10 cellular contexts compared by ENCODE assay signal in the genomic region with DNA sequence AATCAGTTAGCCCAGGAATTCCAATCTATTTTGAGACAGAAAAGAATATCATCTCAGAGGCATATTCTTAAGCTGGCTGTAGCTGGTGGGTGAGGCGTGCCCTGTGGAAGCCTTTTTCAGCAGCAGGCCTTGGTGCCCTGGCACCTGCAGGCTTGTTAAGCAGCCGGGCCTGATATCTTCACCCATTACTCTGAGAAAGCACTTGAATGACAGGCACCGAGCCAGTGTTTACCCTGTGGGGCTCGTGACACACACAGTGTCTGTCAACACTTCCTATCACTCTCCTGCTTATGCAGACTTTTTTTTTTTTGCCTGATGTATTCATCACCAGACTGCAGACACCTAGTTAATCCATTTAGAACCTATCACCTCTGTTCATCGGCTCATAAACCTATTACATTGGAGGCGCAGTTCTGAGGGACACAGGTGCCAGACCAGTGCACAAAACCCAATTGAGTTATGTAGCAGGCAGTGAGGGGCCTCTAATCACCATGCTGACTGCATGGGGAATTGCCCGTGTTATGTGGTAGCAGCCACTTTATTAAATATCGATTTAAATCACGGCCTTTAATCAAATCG.
DNase-seq lines count a peak whose midpoint lies in the region; ATAC-seq and TF ChIP-seq lines count a peak whose summit lies in the region.
"Had no signal": no experiment of that assay in that cellular context is flagged by ENCODE, and none has a peak within 500 bp of the region (broad histone marks: within the 10 kb centered on the region; RNA-seq: fewer than 3 reads in every experiment).

No MANE protein-coding gene starts in this region.

- TF ChIP-seq POLR2A in esophagus muscularis mucosa (IDR thresholded peaks at IDR 0.05; ENCODE audit: low read depth): no peak

- no peaks in the 10 kb centered on the region for H3K36me3 ChIP-seq in Caco-2 (ENCODE audit: control insufficient read depth, insufficient read depth, low read length)
- no peaks in the 10 kb centered on the region for H3K36me3 ChIP-seq in esophagus muscularis mucosa

- H3K27ac Mint-ChIP-seq in Caco-2 (ENCODE audit: unreplicated experiment): peak overlapping the region; percentile 73
- H3K27ac Mint-ChIP-seq: activated naive CD4-positive, alpha-beta T cell treated with anti-CD3 and anti-CD28 coated beads, Interleukin-2, amount 10 ng/mL, durations not matched to agents 7 days and 5 days had no signal

- H3K4me3 Mint-ChIP-seq in Caco-2 (ENCODE audit: unreplicated experiment): no peak overlapping the region
- H3K4me3 Mint-ChIP-seq: activated naive CD4-positive, alpha-beta T cell treated with anti-CD3 and anti-CD28 coated beads, Interleukin-2, amount 10 ng/mL, durations not matched to agents 7 days and 5 days had no signal

- POLR2A ChIA-PET in Caco-2 (lab: Charles Lee): no interaction called here

- WGBS in esophagus muscularis mucosa: 77% methylated on average over 9 of the region's 10 CpGs

- intact Hi-C loops in Caco-2 (cut with micrococcal nuclease; ENCODE audit: unreplicated experiment) (no loop called here), esophagus muscularis mucosa (cut with DNase I) (no loop called here)

- BruUV-seq in Caco-2 (replicated peaks; lab: Mats Ljungman, UMichigan): no TSS peak

- CTCF ChIA-PET in Caco-2 (lab: Charles Lee): no interaction called here

- no peak for TF ChIP-seq EP300 in esophagus muscularis mucosa (IDR thresholded peaks at IDR 0.05)

- H3K4me3 ChIP-seq in Caco-2 (ENCODE audit: low read depth, low read length) (no peak overlapping the region), esophagus muscularis mucosa (no peak overlapping the region)

- peaks cover 20% of the 10 kb centered on the region for H3K4me1 Mint-ChIP-seq in Caco-2 (ENCODE audit: low read depth, unreplicated experiment)
- H3K4me1 Mint-ChIP-seq: activated naive CD4-positive, alpha-beta T cell treated with anti-CD3 and anti-CD28 coated beads, Interleukin-2, amount 10 ng/mL, durations not matched to agents 7 days and 5 days had no signal

- TF ChIP-seq CTCF in Caco-2 (IDR thresholded peaks at IDR 0.05; ENCODE audit: insufficient read depth in 1 of 2, low read depth in 1 of 2, low read length in 1 of 2, severe bottlenecking in 1 of 2, unreplicated experiment in 1 of 2): no peak
- TF ChIP-seq CTCF in esophagus muscularis mucosa (IDR thresholded peaks at IDR 0.05): no peak

- H3K27ac ChIP-seq in esophagus muscularis mucosa (replicated peaks in 1 of 4): no peak overlapping the region

- H3K9me3 ChIP-seq in Caco-2: no peaks in the 10 kb centered on the region
- H3K9me3 ChIP-seq in esophagus muscularis mucosa: peaks cover 0 to 3% (median 0%) of the 10 kb centered on the region in 4 donors

- H3K4me1 ChIP-seq in Caco-2: peaks cover 17% of the 10 kb centered on the region
- H3K4me1 ChIP-seq in esophagus muscularis mucosa: no peaks in the 10 kb centered on the region

- DNase-seq in Caco-2 (peak; percentile 43 to 45), NCI-H146 (lab: John Stamatoyannopoulos, UW) (peak; percentile 87), SHP77 (lab: John Stamatoyannopoulos, UW) (peak; percentile 78 to 80), islet precursor cell (peak; percentile 60), NOMO-1 treated with DMSO at 0.1 percent for 48 hours (lab: John Stamatoyannopoulos, UW; ENCODE audit: unreplicated experiment) (no peak), esophagus muscularis mucosa (ENCODE audit: extremely low spot score) (no peak)
- no peak for DNase-seq in stimulated activated CD4-positive, alpha-beta T cell treated with anti-CD3 and anti-CD28 coated beads, Interleukin-4, amount 100 ng/mL, for 24 hours
- DNase-seq: activated CD4-positive, alpha-beta T cell treated with anti-CD3 and anti-CD28 coated beads for 48 hours; activated naive CD4-positive, alpha-beta T cell treated with anti-CD3 and anti-CD28 coated beads, Interleukin-2, amount 10 ng/mL, durations not matched to agents 7 days and 5 days had no signal

- H3K27me3 ChIP-seq in Caco-2 (replicated peaks; ENCODE audit: control insufficient read depth, insufficient read depth, low read length) (no peaks in the 10 kb centered on the region), esophagus muscularis mucosa (peaks cover 0 to 21% (median 0%) of the 10 kb centered on the region in 4 donors)

- no peak for ATAC-seq in HG03025 (IDR thresholded peaks at IDR 0.05; ENCODE audit: low FRiP score, unreplicated experiment)

- H3K36me3 Mint-ChIP-seq in Caco-2 (ENCODE audit: insufficient read depth, unreplicated experiment): no peaks in the 10 kb centered on the region
- H3K36me3 Mint-ChIP-seq: activated naive CD4-positive, alpha-beta T cell treated with anti-CD3 and anti-CD28 coated beads, Interleukin-2, amount 10 ng/mL, durations not matched to agents 7 days and 5 days had no signal

- no peaks in the 10 kb centered on the region for H3K27me3 Mint-ChIP-seq in Caco-2 (ENCODE audit: insufficient read depth, unreplicated experiment)
- H3K27me3 Mint-ChIP-seq: activated naive CD4-positive, alpha-beta T cell treated with anti-CD3 and anti-CD28 coated beads, Interleukin-2, amount 10 ng/mL, durations not matched to agents 7 days and 5 days had no signal

- no peaks in the 10 kb centered on the region for H3K9me3 Mint-ChIP-seq in Caco-2 (ENCODE audit: unreplicated experiment)

Comparison
In these comparisons a context has a peak if more than half of its experiments do, and no peak if none do; other contexts are left out.
1. DNase-seq: peak in Caco-2 (2 of 2), NCI-H146 (single experiment), SHP77 (2 of 2) and islet precursor cell (single experiment); none in NOMO-1 treated with DMSO at 0.1 percent for 48 hours (single experiment), esophagus muscularis mucosa (single experiment) and stimulated activated CD4-positive, alpha-beta T cell treated with anti-CD3 and anti-CD28 coated beads, Interleukin-4, amount 100 ng/mL, for 24 hours (single experiment).